ENCODE assay signal across 9 cellular contexts in genomic region chr20:25319241-25320034, GRCh38.
A peak's percentile ranks its signal among the peaks of the same experiment; 100 is the strongest.
DNase-seq lines count a peak whose midpoint lies in the region; ATAC-seq lines count a peak whose summit lies in the region.
"Had no signal": no experiment of that assay in that cellular context is flagged by ENCODE, and none has a peak within 500 bp of the region (broad histone marks: within the 10 kb centered on the region; RNA-seq: fewer than 3 reads in every experiment).

No MANE protein-coding gene starts in this region.

- peaks cover 24% of the 10 kb centered on the region for H3K36me3 Mint-ChIP-seq in activated T-helper 17 cell treated with anti-CD3 and anti-CD28 coated beads, Interleukin-2, amount 50 U/mL, for 72 hours (ENCODE audit: low read depth)

- peak overlapping the region in 9 of 10 experiments; percentile 3 to 47 (median 31); a peak in 14 of 20 replicates for H3K4me3 ChIP-seq in BLaER1 treated with 17β-estradiol and CSF1 and Interleukin-3, amounts not matched to agents 10 nM and 100 nM
- no peak overlapping the region for H3K4me3 ChIP-seq in MG63

- peaks cover 0 to 12% (median 0%) of the 10 kb centered on the region in 11 experiments; a peak in 4 of 22 replicates for H4K20me1 ChIP-seq in BLaER1 treated with 17β-estradiol and CSF1 and Interleukin-3, amounts not matched to agents 10 nM and 100 nM

- ATAC-seq in GM19455 (IDR thresholded peaks at IDR 0.05; ENCODE audit: unreplicated experiment) (peak; percentile 13), left ventricle myocardium superior (peak; percentile 70)
- ATAC-seq in activated T-helper 17 cell treated with anti-CD3 and anti-CD28 coated beads, Interleukin-2, amount 50 U/mL, for 72 hours (replicated peaks), result no peak

- H3K27ac Mint-ChIP-seq in activated T-helper 17 cell treated with anti-CD3 and anti-CD28 coated beads, Interleukin-2, amount 50 U/mL, for 72 hours, result no peak overlapping the region

- no peaks in the 10 kb centered on the region for H3K27me3 Mint-ChIP-seq in activated T-helper 17 cell treated with anti-CD3 and anti-CD28 coated beads, Interleukin-2, amount 50 U/mL, for 72 hours

- H3K9ac ChIP-seq in BLaER1 treated with 17β-estradiol and CSF1 and Interleukin-3, amounts not matched to agents 10 nM and 100 nM, result peak overlapping the region; percentile 38 to 84 (median 79); a peak in 21 of 22 replicates

- intact Hi-C loops in left ventricle myocardium superior (cut with micrococcal nuclease), result no loop called here

- no peaks in the 10 kb centered on the region for H3K9me3 Mint-ChIP-seq in activated T-helper 17 cell treated with anti-CD3 and anti-CD28 coated beads, Interleukin-2, amount 50 U/mL, for 72 hours

- DNase-seq in NCI-H2107 (lab: John Stamatoyannopoulos, UW) (peak; percentile 38), left ventricle myocardium superior (no peak), NOMO-1 treated with DMSO at 0.1 percent for 48 hours (lab: John Stamatoyannopoulos, UW; ENCODE audit: unreplicated experiment) (no peak), KG1 (lab: John Stamatoyannopoulos, UW) (no peak), MG63 (no peak)
- DNase-seq: activated naive CD4-positive, alpha-beta T cell treated with Interleukin-2 at 50 U/mL for 16 hours had no signal

- H3K27me3 ChIP-seq in BLaER1 treated with 17β-estradiol and CSF1 and Interleukin-3, amounts not matched to agents 10 nM and 100 nM, result no peaks in the 10 kb centered on the region
- H3K27me3 ChIP-seq in MG63, result no peaks in the 10 kb centered on the region

- peaks cover 6% of the 10 kb centered on the region for H3K4me1 Mint-ChIP-seq in activated T-helper 17 cell treated with anti-CD3 and anti-CD28 coated beads, Interleukin-2, amount 50 U/mL, for 72 hours

- H3K4me1 ChIP-seq in BLaER1 treated with 17β-estradiol and CSF1 and Interleukin-3, amounts not matched to agents 10 nM and 100 nM, result peaks cover 55 to 97% (median 65%) of the 10 kb centered on the region in 10 experiments

- H3K9me3 ChIP-seq in BLaER1 treated with 17β-estradiol and CSF1 and Interleukin-3, amounts not matched to agents 10 nM and 100 nM (replicated peaks in 1 of 11), result no peaks in the 10 kb centered on the region
- H3K9me3 ChIP-seq in MG63, result no peaks in the 10 kb centered on the region

- peak overlapping the region; percentile 34 to 95 (median 92); a peak in 21 of 22 replicates for H3K27ac ChIP-seq in BLaER1 treated with 17β-estradiol and CSF1 and Interleukin-3, amounts not matched to agents 10 nM and 100 nM

- no peak overlapping the region for H3K4me3 Mint-ChIP-seq in activated T-helper 17 cell treated with anti-CD3 and anti-CD28 coated beads, Interleukin-2, amount 50 U/mL, for 72 hours

- peaks cover 29 to 66% (median 45%) of the 10 kb centered on the region in 11 experiments for H3K36me3 ChIP-seq in BLaER1 treated with 17β-estradiol and CSF1 and Interleukin-3, amounts not matched to agents 10 nM and 100 nM
- H3K36me3 ChIP-seq in MG63, result no peaks in the 10 kb centered on the region; the same call in 1 of the 2 replicates

- H3K4me2 ChIP-seq in BLaER1 treated with 17β-estradiol and CSF1 and Interleukin-3, amounts not matched to agents 10 nM and 100 nM, result peak overlapping the region; percentile 82 to 95 (median 89)
